In the genomic region with DNA sequence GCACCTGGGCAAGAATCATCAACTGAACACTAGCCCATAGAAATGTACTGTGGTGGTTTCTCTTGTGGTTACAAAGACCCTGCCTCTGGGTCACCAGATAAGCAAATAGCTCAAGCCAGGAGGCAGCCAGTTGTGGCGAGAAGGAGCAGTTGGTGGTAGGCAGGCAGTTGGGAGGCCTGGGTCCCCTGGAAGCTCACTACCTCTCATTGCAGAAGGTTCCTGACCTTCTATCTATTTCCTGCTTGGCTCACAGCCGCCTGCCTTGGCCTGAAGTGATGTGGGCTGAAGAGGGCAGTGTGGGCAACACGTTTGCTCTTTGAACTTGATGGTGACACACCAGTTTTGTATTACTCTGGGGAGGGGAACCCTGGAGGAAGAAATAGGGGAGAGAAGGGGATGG, we compare ENCODE assay signal across 10 cellular contexts. TPM values are rescaled to one million over a fixed set of nuclear protein-coding genes. Genes with fewer than 3 reads are reported as not detected.
DNase-seq lines count a peak whose midpoint lies in the region; ATAC-seq, FAIRE-seq and TF ChIP-seq lines count a peak whose summit lies in the region.
"Had no signal": no experiment of that assay in that cellular context is flagged by ENCODE, and none has a peak within 500 bp of the region (broad histone marks: within the 10 kb centered on the region; RNA-seq: fewer than 3 reads in every experiment).

No MANE protein-coding gene starts in this region.

- H3K27me3 Mint-ChIP-seq in nephron (ENCODE audit: low read depth) = no peaks in the 10 kb centered on the region
- H3K27me3 Mint-ChIP-seq: T-helper 17 cell had no signal

- peak; percentile 86 for FAIRE-seq in GM12892 (lab: Jason Lieb, UNC)

- H3K4me1 Mint-ChIP-seq in nephron = peaks cover 49% of the 10 kb centered on the region

- peak overlapping the region; percentile 24 to 76 (median 72) for H3K27ac Mint-ChIP-seq in nephron

- no peaks in the 10 kb centered on the region for H3K9me3 Mint-ChIP-seq in nephron

- H3K4me3 Mint-ChIP-seq in nephron = no peak overlapping the region

- DNase-seq in GM12892 (ENCODE audit: insufficient read length) = no peak
- peak; percentile 37 for DNase-seq in LoVo (ENCODE audit: low spot score)
- DNase-seq in amniotic epithelial cell (ENCODE audit: low read depth) = peak; percentile 9
- no peak for DNase-seq in GM19238 (ENCODE audit: insufficient read length, low spot score)
- DNase-seq in T1000 (lab: John Stamatoyannopoulos, UW) = no peak
- DNase-seq: adrenal gland, T-helper 17 cell had no signal

- TF ChIP-seq POLR2A in GM12892 (IDR thresholded peaks at IDR 0.05; ENCODE audit: low read depth, low read length) = no peak

- ATAC-seq in GM18498 (IDR thresholded peaks at IDR 0.05; ENCODE audit: unreplicated experiment) (no peak), GM18517 (IDR thresholded peaks at IDR 0.05; ENCODE audit: unreplicated experiment) (no peak)
- ATAC-seq: T-helper 17 cell had no signal

- no peaks in the 10 kb centered on the region for H3K36me3 Mint-ChIP-seq in nephron (ENCODE audit: low read depth)

- no peak for TF ChIP-seq CTCF in nephron (IDR thresholded peaks at IDR 0.05; ENCODE audit: unreplicated experiment in 3 of 3)

RNA-seq across cellular contexts. Expression of gene NECTIN1, which starts 34.7 kb away (rescaled TPM):
- 9.0 TPM for polyA plus RNA-seq in GM12892 (2012; ENCODE audit: missing spikeins)

Comparison
In these comparisons a context has a peak if more than half of its experiments do, and no peak if none do; other contexts are left out.
1. DNase-seq: peak in LoVo (single experiment) and amniotic epithelial cell (single experiment); none in GM12892 (single experiment), GM19238 (single experiment) and T1000 (single experiment).